1 cellular context compared by ENCODE assay signal in genomic region chr10:72311667-72312066, GRCh38.
TF ChIP-seq lines count a peak whose summit lies in the region.

No MANE protein-coding gene starts in this region.

TF ChIP-seq in K562, 482 proteins besides CTCF, POLR2A, EP300 and RAD21 (continued from another document and continues in another):
- no peak for TF ChIP-seq AFF1 (IDR thresholded peaks at IDR 0.05; ENCODE audit: low read depth in 1 of 2, partially characterized antibody in 2 of 2)
- TF ChIP-seq FOXA1 (IDR thresholded peaks at IDR 0.05; ENCODE audit: borderline replicate concordance): no peak
- no peak for TF ChIP-seq ZNF511 (CRISPR knock-in tag; IDR thresholded peaks at IDR 0.05)
- no peak for TF ChIP-seq SMC3 (conservative IDR thresholded peaks at IDR 0.05; ENCODE audit: insufficient read depth, low read depth, low read length)
- TF ChIP-seq ZNF24 (IDR thresholded peaks at IDR 0.05): no peak
- no peak for TF ChIP-seq GTF2B (IDR thresholded peaks at IDR 0.05; ENCODE audit: extremely low read depth, insufficient read length)
- no peak for TF ChIP-seq ZNF277 (CRISPR knock-in tag; IDR thresholded peaks at IDR 0.05; ENCODE audit: borderline replicate concordance)
- no peak for TF ChIP-seq TFAP4 (CRISPR knock-in tag; IDR thresholded peaks at IDR 0.05; ENCODE audit: borderline replicate concordance)
- TF ChIP-seq KAT7 (CRISPR knock-in tag; IDR thresholded peaks at IDR 0.05; ENCODE audit: borderline replicate concordance): no peak
- no peak for TF ChIP-seq EZH2 (IDR thresholded peaks at IDR 0.05; ENCODE audit: borderline replicate concordance, low read depth, low read length)
- no peak for TF ChIP-seq MTF1 (CRISPR knock-in tag; IDR thresholded peaks at IDR 0.05; ENCODE audit: borderline replicate concordance)
- no peak for TF ChIP-seq TARDBP (IDR thresholded peaks at IDR 0.05)
- TF ChIP-seq ZNF696 (CRISPR knock-in tag; conservative IDR thresholded peaks at IDR 0.05): no peak
- no peak for TF ChIP-seq RREB1 (CRISPR knock-in tag; IDR thresholded peaks at IDR 0.05)
- peak in 1 of 2 experiments; percentile 82; a peak in 2 of 4 replicates for TF ChIP-seq RCOR1 (IDR thresholded peaks at IDR 0.05; ENCODE audit: borderline replicate concordance in 1 of 2, low read depth in 2 of 2, low read length in 2 of 2)
- TF ChIP-seq RBM14 (IDR thresholded peaks at IDR 0.05; ENCODE audit: borderline replicate concordance, insufficient read depth, low read depth, low read length): no peak
- TF ChIP-seq ZBTB33 (CRISPR knock-in tag; IDR thresholded peaks at IDR 0.05): no peak
- no peak for TF ChIP-seq NELFE (IDR thresholded peaks at IDR 0.05; ENCODE audit: insufficient read depth, insufficient read length)
- peak; percentile 59 for TF ChIP-seq PHF20 (IDR thresholded peaks at IDR 0.05; ENCODE audit: partially characterized antibody)
- TF ChIP-seq RBM17 (IDR thresholded peaks at IDR 0.05; ENCODE audit: borderline replicate concordance, low read depth, low read length): no peak
- TF ChIP-seq RBM25 (IDR thresholded peaks at IDR 0.05; ENCODE audit: low read depth, low read length, severe bottlenecking): peak; percentile 96
- TF ChIP-seq EGR1 (conservative IDR thresholded peaks at IDR 0.05): no peak
- no peak for TF ChIP-seq MAFG (tag; conservative IDR thresholded peaks at IDR 0.05)
- TF ChIP-seq E2F5 (CRISPR knock-in tag; IDR thresholded peaks at IDR 0.05): no peak
- no peak for TF ChIP-seq HMG20A (CRISPR knock-in tag; conservative IDR thresholded peaks at IDR 0.05)
- TF ChIP-seq UBTF (IDR thresholded peaks at IDR 0.05; ENCODE audit: borderline replicate concordance in 1 of 2, low read depth in 2 of 2, low read length in 2 of 2): 0 out of 4 replicates have a peak, but pooled peaks of 1 of the 2 experiments have one; percentile 30
- no peak for TF ChIP-seq ZNF75A (CRISPR knock-in tag; IDR thresholded peaks at IDR 0.05)
- no peak for TF ChIP-seq SP2 (IDR thresholded peaks at IDR 0.05; ENCODE audit: extremely low read depth, low read depth, low read length, poor library complexity, severe bottlenecking)
- no peak for TF ChIP-seq SETDB1 (IDR thresholded peaks at IDR 0.05; ENCODE audit: low read length)
- no peak for TF ChIP-seq HSF4 (CRISPR knock-in tag; IDR thresholded peaks at IDR 0.05; ENCODE audit: borderline replicate concordance)
- TF ChIP-seq ZFP91 (CRISPR knock-in tag; IDR thresholded peaks at IDR 0.05): no peak
- TF ChIP-seq ELK1 (CRISPR knock-in tag; IDR thresholded peaks at IDR 0.05): no peak
- TF ChIP-seq NFIC (IDR thresholded peaks at IDR 0.05): no peak
- TF ChIP-seq ZNF347 (CRISPR knock-in tag; IDR thresholded peaks at IDR 0.05; ENCODE audit: low read depth): no peak
- TF ChIP-seq ZC3H11A (IDR thresholded peaks at IDR 0.05; ENCODE audit: low read depth, low read length): no peak
- TF ChIP-seq XRCC4 (IDR thresholded peaks at IDR 0.05; ENCODE audit: extremely low read depth, insufficient read depth, insufficient read length): no peak
- peak; percentile 99 for TF ChIP-seq BCOR (IDR thresholded peaks at IDR 0.05)
- no peak for TF ChIP-seq MCM7 (IDR thresholded peaks at IDR 0.05)
